ENCODE assay signal across 24 cellular contexts in the genomic region with DNA sequence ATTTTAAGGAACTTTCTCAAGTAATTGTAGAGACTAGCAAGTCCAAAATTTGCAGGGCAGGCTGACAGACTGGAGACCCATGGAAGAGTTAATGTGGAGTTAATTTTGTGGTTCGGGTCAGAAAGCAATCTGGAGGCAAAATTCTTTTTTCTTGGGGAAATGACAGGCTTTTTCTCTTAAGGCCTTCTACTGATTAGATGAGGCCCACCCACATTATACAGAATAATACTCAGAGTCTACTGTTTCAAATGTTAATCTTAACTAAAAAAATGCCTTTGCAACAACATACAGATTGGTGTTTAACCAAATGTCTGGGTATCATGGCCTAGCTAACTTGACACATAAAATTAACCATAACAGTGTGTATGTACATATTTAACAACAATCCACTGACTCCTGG.
"Had no signal": no experiment of that assay in that cellular context is flagged by ENCODE, and none has a peak within 500 bp of the region (broad histone marks: within the 10 kb centered on the region; RNA-seq: fewer than 3 reads in every experiment).

No MANE protein-coding gene starts in this region.

- H3K79me2 ChIP-seq: parathyroid adenoma had no signal

- H2AFZ ChIP-seq: neural progenitor cell, parathyroid adenoma had no signal

- H3K36me3 ChIP-seq: ovary, thoracic aorta, thyroid gland, uterus had no signal

- H3K4me3 ChIP-seq: neural progenitor cell, ovary, psoas muscle, right lobe of liver, sigmoid colon, stomach, thoracic aorta, thyroid gland, tibial nerve, upper lobe of right lung, uterus had no signal

- H3K9me3 ChIP-seq: ovary, psoas muscle, right lobe of liver, sigmoid colon, stomach, thoracic aorta, thyroid gland, tibial nerve, upper lobe of right lung, uterus had no signal

- H3K4me2 ChIP-seq: neural progenitor cell had no signal

- H3K4me1 ChIP-seq: neural progenitor cell, parathyroid adenoma, psoas muscle, right lobe of liver, sigmoid colon, stomach, thyroid gland, tibial nerve, upper lobe of right lung, uterus had no signal

- H3K9ac ChIP-seq: neural progenitor cell, parathyroid adenoma had no signal

- DNase-seq: natural killer cell; occipital lobe; ovary; posterior cingulate gyrus; psoas muscle; right cardiac atrium; right lobe of liver; sigmoid colon; small intestine; stimulated activated CD4-positive, alpha-beta T cell treated with anti-CD3 and anti-CD28 coated beads, Interleukin-15, amount 100 ng/mL, for 24 hours; stimulated activated CD4-positive, alpha-beta T cell treated with anti-CD3 and anti-CD28 coated beads, Interleukin-2, amount 100 ng/mL, for 24 hours; stimulated activated CD4-positive, alpha-beta T cell treated with anti-CD3 and anti-CD28 coated beads, Interleukin-2, amount 100 ng/mL, for 48 hours; stimulated activated CD4-positive, alpha-beta T cell treated with anti-CD3 and anti-CD28 coated beads, Interleukin-4, amount 100 ng/mL, for 24 hours; stimulated activated naive B cell treated with anti-CD40 and anti-IgM and Interleukin-4, amounts not matched to agents 10 μg/mL and 1 μg/mL and 100 μg/mL, for 72 hours; stimulated activated naive CD4-positive, alpha-beta T cell treated with Interleukin-2 at 50 U/mL for 16 hours; stomach; thyroid gland; upper lobe of right lung; uterus had no signal

- ATAC-seq: natural killer cell; psoas muscle; right cardiac atrium; right lobe of liver; stimulated activated effector memory CD8-positive, alpha-beta T cell treated with anti-CD3 and anti-CD28 coated beads, Interleukin-12 subunit alpha, Interleukin-12 subunit beta, amount 100 ng/mL, for 72 hours; stimulated activated naive B cell treated with anti-CD40 and anti-IgM and Interleukin-4, amounts not matched to agents 10 μg/mL and 1 μg/mL and 100 μg/mL, for 72 hours; upper lobe of right lung had no signal

- FAIRE-seq: small intestine had no signal

- H3K27me3 ChIP-seq: neural progenitor cell, ovary, right lobe of liver, sigmoid colon, stomach, thyroid gland, tibial nerve, upper lobe of right lung, uterus had no signal

- H3K27ac ChIP-seq: neural progenitor cell, ovary, parathyroid adenoma, psoas muscle, right lobe of liver, sigmoid colon, stomach, thoracic aorta, thyroid gland, tibial nerve, upper lobe of right lung, uterus had no signal
